Comparison of ENCODE assay signal across 19 cellular contexts in genomic region chr11:70352601-70353000, GRCh38.
"Had no signal": no experiment of that assay in that cellular context is flagged by ENCODE, and none has a peak within 500 bp of the region (broad histone marks: within the 10 kb centered on the region; RNA-seq: fewer than 3 reads in every experiment).

No MANE protein-coding gene starts in this region.

- H3K27ac ChIP-seq: foreskin keratinocyte, hepatocyte, neural progenitor cell, parathyroid adenoma, psoas muscle, sigmoid colon, skin epidermis, stomach had no signal

- H3K27me3 ChIP-seq: foreskin keratinocyte, hepatocyte, neural progenitor cell, sigmoid colon, stomach had no signal

- H3K9me3 Mint-ChIP-seq: dendritic cell treated with granulocyte-macrophage colony-stimulating factor and Interleukin-4, amounts not matched to agents 40 ng/mL and 50 ng/mL, for 4 days; naive thymus-derived CD4-positive, alpha-beta T cell; neural progenitor cell had no signal

- H3K9me3 ChIP-seq: psoas muscle, sigmoid colon, stomach had no signal

- H3K27ac Mint-ChIP-seq: dendritic cell treated with granulocyte-macrophage colony-stimulating factor and Interleukin-4, amounts not matched to agents 40 ng/mL and 50 ng/mL, for 4 days; naive thymus-derived CD4-positive, alpha-beta T cell; neural progenitor cell had no signal

- H3K4me3 ChIP-seq: hepatocyte, neural progenitor cell, psoas muscle, sigmoid colon, skin epidermis, stomach had no signal

- H3K27me3 Mint-ChIP-seq: dendritic cell treated with granulocyte-macrophage colony-stimulating factor and Interleukin-4, amounts not matched to agents 40 ng/mL and 50 ng/mL, for 4 days; naive thymus-derived CD4-positive, alpha-beta T cell had no signal

- DNase-seq: foreskin keratinocyte; mammary epithelial cell; naive thymus-derived CD4-positive, alpha-beta T cell; occipital lobe; psoas muscle; retina; sigmoid colon; stimulated activated CD4-positive, alpha-beta T cell treated with anti-CD3 and anti-CD28 coated beads, Interleukin-2, amount 100 ng/mL, for 24 hours; stimulated activated CD4-positive, alpha-beta T cell treated with anti-CD3 and anti-CD28 coated beads, Interleukin-4, amount 100 ng/mL, for 4 hours; stimulated activated naive CD4-positive, alpha-beta T cell; stomach; substantia nigra; trophoblast cell had no signal

- H3K4me3 Mint-ChIP-seq: dendritic cell treated with granulocyte-macrophage colony-stimulating factor and Interleukin-4, amounts not matched to agents 40 ng/mL and 50 ng/mL, for 4 days; naive thymus-derived CD4-positive, alpha-beta T cell; neural progenitor cell had no signal

- ATAC-seq: foreskin keratinocyte; left lobe of liver; naive thymus-derived CD4-positive, alpha-beta T cell; psoas muscle had no signal

- H3K4me1 ChIP-seq: foreskin keratinocyte, neural progenitor cell, parathyroid adenoma, psoas muscle, sigmoid colon, stomach had no signal

- H3K4me1 Mint-ChIP-seq: neural progenitor cell had no signal
